ENCODE assay signal across 1 cellular context in the genomic region with DNA sequence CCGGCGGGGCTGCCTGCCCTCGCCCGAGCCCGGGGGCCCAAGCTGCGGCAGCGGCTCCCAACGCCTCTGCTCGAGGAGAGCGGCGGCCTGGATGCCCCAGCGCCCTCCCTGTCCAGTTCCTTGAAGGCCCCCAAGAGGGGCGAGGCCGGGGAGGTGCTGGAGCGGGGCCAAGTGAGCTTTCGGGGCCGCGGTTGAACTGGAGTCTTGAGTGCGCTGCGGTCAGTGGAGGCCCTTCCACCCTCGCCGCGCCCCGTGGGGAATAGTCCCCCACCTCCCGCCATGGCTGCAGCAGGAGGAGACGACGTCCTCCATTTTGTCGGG.
A peak's percentile ranks its signal among the peaks of the same experiment; 100 is the strongest.
TF ChIP-seq lines count a peak whose summit lies in the region.

No MANE protein-coding gene starts in this region.

TF ChIP-seq in SK-N-SH, 30 proteins besides CTCF, POLR2A, EP300 and RAD21 (continued from another document):
- TF ChIP-seq, protein P1, sequence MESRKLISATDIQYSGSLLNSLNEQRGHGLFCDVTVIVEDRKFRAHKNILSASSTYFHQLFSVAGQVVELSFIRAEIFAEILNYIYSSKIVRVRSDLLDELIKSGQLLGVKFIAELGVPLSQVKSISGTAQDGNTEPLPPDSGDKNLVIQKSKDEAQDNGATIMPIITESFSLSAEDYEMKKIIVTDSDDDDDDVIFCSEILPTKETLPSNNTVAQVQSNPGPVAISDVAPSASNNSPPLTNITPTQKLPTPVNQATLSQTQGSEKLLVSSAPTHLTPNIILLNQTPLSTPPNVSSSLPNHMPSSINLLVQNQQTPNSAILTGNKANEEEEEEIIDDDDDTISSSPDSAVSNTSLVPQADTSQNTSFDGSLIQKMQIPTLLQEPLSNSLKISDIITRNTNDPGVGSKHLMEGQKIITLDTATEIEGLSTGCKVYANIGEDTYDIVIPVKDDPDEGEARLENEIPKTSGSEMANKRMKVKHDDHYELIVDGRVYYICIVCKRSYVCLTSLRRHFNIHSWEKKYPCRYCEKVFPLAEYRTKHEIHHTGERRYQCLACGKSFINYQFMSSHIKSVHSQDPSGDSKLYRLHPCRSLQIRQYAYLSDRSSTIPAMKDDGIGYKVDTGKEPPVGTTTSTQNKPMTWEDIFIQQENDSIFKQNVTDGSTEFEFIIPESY (IDR thresholded peaks at IDR 0.05; ENCODE audit: borderline replicate concordance, low read depth) = no peak
- TF ChIP-seq SMC3 (IDR thresholded peaks at IDR 0.05; ENCODE audit: low read depth, low read length) = no peak
- TF ChIP-seq, protein P2, sequence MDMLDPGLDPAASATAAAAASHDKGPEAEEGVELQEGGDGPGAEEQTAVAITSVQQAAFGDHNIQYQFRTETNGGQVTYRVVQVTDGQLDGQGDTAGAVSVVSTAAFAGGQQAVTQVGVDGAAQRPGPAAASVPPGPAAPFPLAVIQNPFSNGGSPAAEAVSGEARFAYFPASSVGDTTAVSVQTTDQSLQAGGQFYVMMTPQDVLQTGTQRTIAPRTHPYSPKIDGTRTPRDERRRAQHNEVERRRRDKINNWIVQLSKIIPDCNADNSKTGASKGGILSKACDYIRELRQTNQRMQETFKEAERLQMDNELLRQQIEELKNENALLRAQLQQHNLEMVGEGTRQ (IDR thresholded peaks at IDR 0.05; ENCODE audit: borderline replicate concordance, low read depth, low read length) = no peak
- no peak for TF ChIP-seq GABPA (IDR thresholded peaks at IDR 0.05; ENCODE audit: low read depth)
- no peak for TF ChIP-seq YY1 (IDR thresholded peaks at IDR 0.05; ENCODE audit: low read depth)
- TF ChIP-seq RCOR1 (IDR thresholded peaks at IDR 0.05; ENCODE audit: low read length) = no peak
- no peak for TF ChIP-seq SIN3A (IDR thresholded peaks at IDR 0.05; ENCODE audit: borderline replicate concordance, low read depth, low read length)
- no peak for TF ChIP-seq FOSL2 (IDR thresholded peaks at IDR 0.05; ENCODE audit: borderline replicate concordance, low read depth)
- no peak for TF ChIP-seq JUND (IDR thresholded peaks at IDR 0.05)
- TF ChIP-seq ELF1 (IDR thresholded peaks at IDR 0.05) = no peak
- TF ChIP-seq, protein P3, sequence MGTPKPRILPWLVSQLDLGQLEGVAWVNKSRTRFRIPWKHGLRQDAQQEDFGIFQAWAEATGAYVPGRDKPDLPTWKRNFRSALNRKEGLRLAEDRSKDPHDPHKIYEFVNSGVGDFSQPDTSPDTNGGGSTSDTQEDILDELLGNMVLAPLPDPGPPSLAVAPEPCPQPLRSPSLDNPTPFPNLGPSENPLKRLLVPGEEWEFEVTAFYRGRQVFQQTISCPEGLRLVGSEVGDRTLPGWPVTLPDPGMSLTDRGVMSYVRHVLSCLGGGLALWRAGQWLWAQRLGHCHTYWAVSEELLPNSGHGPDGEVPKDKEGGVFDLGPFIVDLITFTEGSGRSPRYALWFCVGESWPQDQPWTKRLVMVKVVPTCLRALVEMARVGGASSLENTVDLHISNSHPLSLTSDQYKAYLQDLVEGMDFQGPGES (IDR thresholded peaks at IDR 0.05; ENCODE audit: low read depth, low read length) = no peak
- peak; percentile 68 for TF ChIP-seq MAX (IDR thresholded peaks at IDR 0.05; ENCODE audit: low read depth)
- TF ChIP-seq FOXM1 (IDR thresholded peaks at IDR 0.05; ENCODE audit: low read depth) = 0 out of 2 replicates have a peak, but pooled peaks have one; percentile 35
- no peak for TF ChIP-seq MEF2A (IDR thresholded peaks at IDR 0.05; ENCODE audit: borderline replicate concordance, low read depth)
- no peak for TF ChIP-seq NRF1 (IDR thresholded peaks at IDR 0.05; ENCODE audit: low read depth, low read length)
